ENCODE assay signal across 17 cellular contexts in genomic region chr6:142732790-142733189, GRCh38.
DNase-seq lines count a peak whose midpoint lies in the region; ATAC-seq lines count a peak whose summit lies in the region.
"Had no signal": no experiment of that assay in that cellular context is flagged by ENCODE, and none has a peak within 500 bp of the region (broad histone marks: within the 10 kb centered on the region; RNA-seq: fewer than 3 reads in every experiment).

No MANE protein-coding gene starts in this region.

- ATAC-seq in left colon: peak; percentile 55
- no peak for ATAC-seq in HG02970 (IDR thresholded peaks at IDR 0.05; ENCODE audit: low FRiP score, unreplicated experiment)
- ATAC-seq: GM23338 had no signal

- no peak overlapping the region for H3K4me3 ChIP-seq in Jurkat, Clone E6-1 (ENCODE audit: low read length)
- H3K4me3 ChIP-seq: GM23338 had no signal

- peak in 4 of 6 experiments; percentile 2 to 40 (median 14) for DNase-seq in stimulated activated naive CD4-positive, alpha-beta T cell (lab: John Stamatoyannopoulos, UW)
- no peak for DNase-seq in stimulated activated naive CD4-positive, alpha-beta T cell treated with Interleukin-2 at 50 U/mL for 16 hours (lab: John Stamatoyannopoulos, UW)
- peak; percentile 32 for DNase-seq in Jurkat, Clone E6-1 (ENCODE audit: low read depth, low spot score)
- DNase-seq in left colon (no peak), NCI-H2107 (lab: John Stamatoyannopoulos, UW) (no peak), putamen (ENCODE audit: low spot score) (no peak)
- DNase-seq: ACHN; BE2C; C1 segment of cervical spinal cord; CD4-positive, alpha-beta memory T cell; GDM1; HCEC 1CT; HFFc6; IMR-90; KBM-7 had no signal

- intact Hi-C loops in left colon (cut with DNase I, micrococcal nuclease): no loop called here

Comparison
In these comparisons a context has a peak if more than half of its experiments do, and no peak if none do; other contexts are left out.
1. DNase-seq: peak in stimulated activated naive CD4-positive, alpha-beta T cell (4 of 6) and Jurkat, Clone E6-1 (single experiment); none in stimulated activated naive CD4-positive, alpha-beta T cell treated with Interleukin-2 at 50 U/mL for 16 hours (single experiment), left colon (0 of 2), NCI-H2107 (single experiment) and putamen (single experiment).